ENCODE assay signal across 9 cellular contexts in genomic region chr14:61438497-61438859, GRCh38.
DNase-seq lines count a peak whose midpoint lies in the region; ATAC-seq and TF ChIP-seq lines count a peak whose summit lies in the region.
"Had no signal": no experiment of that assay in that cellular context is flagged by ENCODE, and none has a peak within 500 bp of the region (broad histone marks: within the 10 kb centered on the region; RNA-seq: fewer than 3 reads in every experiment).

No MANE protein-coding gene starts in this region.

- TF ChIP-seq CTCF in coronary artery (IDR thresholded peaks at IDR 0.05) = no peak

- ATAC-seq in GM18867 (IDR thresholded peaks at IDR 0.05; ENCODE audit: unreplicated experiment) (peak; percentile 43), HG03378 (IDR thresholded peaks at IDR 0.05; ENCODE audit: unreplicated experiment) (peak; percentile 50), sciatic nerve (peak; percentile 85)

- no peak for DNase-seq in coronary artery (ENCODE audit: low spot score)
- DNase-seq in sciatic nerve (ENCODE audit: low spot score) = no peak
- DNase-seq in SW480 (ENCODE audit: low spot score) = no peak
- no peak for DNase-seq in stimulated activated CD4-positive, alpha-beta T cell treated with anti-CD3 and anti-CD28 coated beads, Interleukin-12 subunit alpha, Interleukin-12 subunit beta, amount 100 ng/mL, for 4 hours
- no peak for DNase-seq in DMS153 treated with DMSO at 0.1 percent for 48 hours (lab: John Stamatoyannopoulos, UW; ENCODE audit: unreplicated experiment)
- no peak for DNase-seq in kidney tubule cell (ENCODE audit: low spot score)
- DNase-seq: SHP77 treated with DMSO at 0.1 percent for 48 hours had no signal

- H3K4me3 ChIP-seq in coronary artery = peak overlapping the region; percentile 26

- intact Hi-C loops in sciatic nerve (cut with DNase I) = no loop called here

- H3K27ac ChIP-seq in coronary artery = peak overlapping the region in 1 of 2 donors; percentile 31
